ENCODE assay signal across 8 cellular contexts in genomic region chr5:112419050-112419595, GRCh38. TPM values are rescaled to one million over a fixed set of nuclear protein-coding genes. Genes with fewer than 3 reads are reported as not detected.
DNase-seq lines count a peak whose midpoint lies in the region; ATAC-seq and TF ChIP-seq lines count a peak whose summit lies in the region.

TSS of gene EPB41L4A (minus strand) at chr5:112419277. CDS start at chr5:112419039, 238 bp downstream.

- H3K9me3 Mint-ChIP-seq in CD14-positive monocyte (peaks cover 0 to 9% (median 3%) of the 10 kb centered on the region in 7 donors), endothelial cell (ENCODE audit: unreplicated experiment) (no peaks in the 10 kb centered on the region)

- H3K27ac Mint-ChIP-seq in CD14-positive monocyte (no peak within 1 kb of the TSS), endothelial cell (ENCODE audit: unreplicated experiment) (peak within 1 kb of the TSS; percentile 2)

- TF ChIP-seq EP300 in tibial nerve (IDR thresholded peaks at IDR 0.05) = no peak

- ATAC-seq in GM21447 (IDR thresholded peaks at IDR 0.05; ENCODE audit: unreplicated experiment) (peak; percentile 11), HG02970 (IDR thresholded peaks at IDR 0.05; ENCODE audit: low FRiP score, unreplicated experiment) (no peak), GM21360 (IDR thresholded peaks at IDR 0.05; ENCODE audit: unreplicated experiment) (no peak)

- H3K4me1 Mint-ChIP-seq in CD14-positive monocyte (peaks cover 18% of the 10 kb centered on the region), endothelial cell (ENCODE audit: unreplicated experiment) (peaks cover 22% of the 10 kb centered on the region)

- H3K9me3 ChIP-seq in SJSA1 (replicated peaks) = peaks cover 5% of the 10 kb centered on the region
- no peaks in the 10 kb centered on the region for H3K9me3 ChIP-seq in mesodermal cell (ENCODE audit: control insufficient read depth, low read length)
- no peaks in the 10 kb centered on the region for H3K9me3 ChIP-seq in tibial nerve

- H3K4me3 Mint-ChIP-seq in CD14-positive monocyte (peak within 1 kb of the TSS; percentile 79 to 87), endothelial cell (ENCODE audit: unreplicated experiment) (peak within 1 kb of the TSS; percentile 90)

- H3K4me3 ChIP-seq in SJSA1 = peak within 1 kb of the TSS; percentile 37
- peak within 1 kb of the TSS; percentile 78 for H3K4me3 ChIP-seq in mesodermal cell (ENCODE audit: extremely low read depth, insufficient read depth, low read length, poor library complexity, severe bottlenecking)
- H3K4me3 ChIP-seq in tibial nerve = peak within 1 kb of the TSS; percentile 64 to 85 (median 74)

- H3K4me1 ChIP-seq in SJSA1 (replicated peaks) = peaks cover 28% of the 10 kb centered on the region
- H3K4me1 ChIP-seq in mesodermal cell (ENCODE audit: control insufficient read depth, insufficient read depth, low read length, poor library complexity, severe bottlenecking) = no peaks in the 10 kb centered on the region
- H3K4me1 ChIP-seq in tibial nerve = peaks cover 0 to 34% (median 1%) of the 10 kb centered on the region in 4 donors

- H3K27me3 Mint-ChIP-seq in CD14-positive monocyte (ENCODE audit: low read depth in 3 of 3) = peaks cover 54 to 80% (median 59%) of the 10 kb centered on the region in 3 donors
- peaks cover 7% of the 10 kb centered on the region for H3K27me3 Mint-ChIP-seq in endothelial cell (ENCODE audit: unreplicated experiment)

- no peaks in the 10 kb centered on the region for H3K36me3 Mint-ChIP-seq in CD14-positive monocyte
- H3K36me3 Mint-ChIP-seq in endothelial cell (ENCODE audit: low read depth, unreplicated experiment) = no peaks in the 10 kb centered on the region

- no peak within 1 kb of the TSS for H3K27ac ChIP-seq in SJSA1
- H3K27ac ChIP-seq in mesodermal cell (ENCODE audit: low read depth, low read length, severe bottlenecking) = no peak within 1 kb of the TSS
- H3K27ac ChIP-seq in tibial nerve = peak within 1 kb of the TSS; percentile 18 to 78 (median 63)

- intact Hi-C loops in CD14-positive monocyte (cut with micrococcal nuclease) = loop anchor here in 1 of 2 donors (10.0 kb wide), 1 partner anchor 244 kb away; no protein-coding TSS in a partner anchor

- TF ChIP-seq CTCF in CD14-positive monocyte (IDR thresholded peaks at IDR 0.05) = no peak
- no peak for TF ChIP-seq CTCF in endothelial cell (IDR thresholded peaks at IDR 0.05; ENCODE audit: unreplicated experiment)
- no peak for TF ChIP-seq CTCF in tibial nerve (IDR thresholded peaks at IDR 0.05)

- H3K27me3 ChIP-seq in SJSA1 (replicated peaks) (peaks cover 74% of the 10 kb centered on the region), tibial nerve (no peaks in the 10 kb centered on the region)

- no peak for DNase-seq in CD14-positive monocyte (ENCODE audit: low spot score)
- peak in 1 of 2 experiments; percentile 36 for DNase-seq in SJSA1 (ENCODE audit: low read depth in 1 of 2, low spot score in 2 of 2)
- peak; percentile 76 for DNase-seq in endothelial cell (ENCODE audit: low spot score)
- no peak for DNase-seq in tibial nerve (ENCODE audit: low spot score in 2 of 2)

- no peaks in the 10 kb centered on the region for H3K36me3 ChIP-seq in SJSA1
- H3K36me3 ChIP-seq in mesodermal cell (ENCODE audit: control insufficient read depth, insufficient read depth, low read length) = no peaks in the 10 kb centered on the region
- no peaks in the 10 kb centered on the region for H3K36me3 ChIP-seq in tibial nerve

- no peak for TF ChIP-seq POLR2A in tibial nerve (IDR thresholded peaks at IDR 0.05)

- WGBS in mesodermal cell (ENCODE audit: insufficient coverage in 2 of 2), 2 experiments = 0% methylated on average over 37 to 48 of the region's 70 CpGs
- 0% methylated on average over 63 to 70 of the region's 70 CpGs for WGBS in tibial nerve, 2 donors

RNA-seq across cellular contexts. Expression of gene EPB41L4A, which starts in this region (rescaled TPM):
- under 1 TPM in 1 of 2 donors, not detected in 1; 0.05 TPM for polyA plus RNA-seq in CD14-positive monocyte
- total RNA-seq in SJSA1 (2014; rRNA removed; shearing (Covaris generic)) = 0.11 TPM in 1 of 2 replicates, not detected in the other
- total RNA-seq in endothelial cell (ENCODE audit: unreplicated experiment) = 50.6 TPM
- polyA plus RNA-seq in mesodermal cell (2013, experiment 1 of 2) = 11.4 TPM
- polyA plus RNA-seq in mesodermal cell (2013, experiment 2 of 2) = 11.0 TPM
- 10 to 100 TPM; 10.6 to 38.1 (median 14.4) TPM for total RNA-seq in tibial nerve

Comparison
In these comparisons a context has a peak if more than half of its experiments do, and no peak if none do; other contexts are left out.
1. RNA of gene EPB41L4A (total RNA-seq): 50.6 TPM in endothelial cell (single experiment) and 10.6 to 38.1 TPM in tibial nerve; 0.11 TPM in SJSA1; every median in the first group is over 10 times any median in the second.
2. H3K27ac ChIP-seq: peak in tibial nerve (4 of 4); none in SJSA1 (single experiment) and mesodermal cell (single experiment).
3. Peak in every context shown above with its lines, with median percentiles within 50 percentile points of each other: H3K4me3 ChIP-seq.